9 cellular contexts compared by ENCODE assay signal in the genomic region with DNA sequence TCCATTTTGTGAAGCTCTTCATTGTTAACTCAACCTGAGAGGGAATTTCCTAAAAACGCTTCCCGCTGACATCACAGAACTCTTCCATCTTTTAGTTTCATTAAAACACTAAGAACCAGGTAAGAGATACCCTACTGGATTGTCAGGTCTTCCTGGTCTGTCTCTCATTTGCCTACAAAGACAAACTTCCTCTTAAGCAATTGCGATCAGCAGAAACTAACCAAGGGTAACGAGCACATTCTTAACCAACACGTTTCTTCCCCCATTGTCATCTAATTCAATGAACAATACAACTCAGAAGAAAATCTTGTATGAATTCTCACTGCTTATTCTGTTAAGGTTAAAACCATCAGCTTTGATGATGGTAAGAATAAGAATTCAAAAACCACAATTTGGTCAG. TPM values are rescaled to one million over a fixed set of nuclear protein-coding genes. Genes with fewer than 3 reads are reported as not detected.
DNase-seq lines count a peak whose midpoint lies in the region; ATAC-seq and TF ChIP-seq lines count a peak whose summit lies in the region.
"Had no signal": no experiment of that assay in that cellular context is flagged by ENCODE, and none has a peak within 500 bp of the region (broad histone marks: within the 10 kb centered on the region; RNA-seq: fewer than 3 reads in every experiment).

No MANE protein-coding gene starts in this region.

- CTCF ChIA-PET in PC-9 (lab: Charles Lee), result no interaction called here

- TF ChIP-seq CTCF in CD14-positive monocyte (IDR thresholded peaks at IDR 0.05) (no peak), Peyer's patch (IDR thresholded peaks at IDR 0.05) (no peak), PC-9 (conservative IDR thresholded peaks at IDR 0.05) (no peak)

- POLR2A ChIA-PET in PC-9 (lab: Charles Lee; ENCODE audit: unreplicated experiment), result interaction anchor here (0.6 kb wide), 1 partner anchor 408 kb away, joined by 5 read pairs; no protein-coding TSS in a partner anchor

- no peak overlapping the region for H3K4me2 ChIP-seq in PC-9

- no peak for TF ChIP-seq POLR2A in Peyer's patch (IDR thresholded peaks at IDR 0.05)

- H2AFZ ChIP-seq in PC-9, result no peak overlapping the region

- H3K27ac ChIP-seq in Peyer's patch (peak overlapping the region in 1 of 4 donors; percentile 36), PC-9 (no peak overlapping the region)

- ATAC-seq in GM21381 (IDR thresholded peaks at IDR 0.05; ENCODE audit: unreplicated experiment), result peak; percentile 47
- ATAC-seq in HG03442 (IDR thresholded peaks at IDR 0.05; ENCODE audit: unreplicated experiment), result peak; percentile 49

- H3K4me3 ChIP-seq in Peyer's patch (no peak overlapping the region), PC-9 (no peak overlapping the region)

- DNase-seq in CD14-positive monocyte (ENCODE audit: low spot score) (no peak), NCI-H2171 treated with DMSO at 0.1 percent for 48 hours (lab: John Stamatoyannopoulos, UW) (no peak), Peyer's patch (no peak), NCI-H128 (lab: John Stamatoyannopoulos, UW; ENCODE audit: unreplicated experiment) (no peak), PC-9 (no peak)
- DNase-seq: NCI-H446 treated with DMSO at 0.1 percent for 48 hours had no signal

- no peaks in the 10 kb centered on the region for H3K9me3 ChIP-seq in Peyer's patch
- H3K9me3 ChIP-seq in PC-9 (ENCODE audit: insufficient read depth, low read depth), result no peaks in the 10 kb centered on the region

- H3K27ac Mint-ChIP-seq in CD14-positive monocyte, result peak overlapping the region in 6 of 7 donors; percentile 11 to 80 (median 54)
- peak overlapping the region; percentile 7 for H3K27ac Mint-ChIP-seq in activated naive CD8-positive, alpha-beta T cell

- no peaks in the 10 kb centered on the region for H3K27me3 ChIP-seq in Peyer's patch
- no peaks in the 10 kb centered on the region for H3K27me3 ChIP-seq in PC-9 (ENCODE audit: insufficient read depth, low read depth)

- no peaks in the 10 kb centered on the region for H3K9me3 Mint-ChIP-seq in CD14-positive monocyte
- no peaks in the 10 kb centered on the region for H3K9me3 Mint-ChIP-seq in activated naive CD8-positive, alpha-beta T cell (ENCODE audit: low read depth)

- H3K4me1 ChIP-seq in Peyer's patch, result peaks cover 0 to 29% (median 16%) of the 10 kb centered on the region in 4 donors
- peaks cover 29% of the 10 kb centered on the region for H3K4me1 ChIP-seq in PC-9 (replicated peaks; ENCODE audit: insufficient read depth)

- no peaks in the 10 kb centered on the region for H3K9me2 ChIP-seq in PC-9 (ENCODE audit: insufficient read depth)

- H3F3A ChIP-seq in PC-9 (ENCODE audit: insufficient read depth, low read depth), result no peaks in the 10 kb centered on the region; the same call in 1 of the 2 replicates

- H3K36me3 Mint-ChIP-seq in CD14-positive monocyte, result peaks cover 15% of the 10 kb centered on the region in 2 donors
- H3K36me3 Mint-ChIP-seq in activated naive CD8-positive, alpha-beta T cell, result peaks cover 8% of the 10 kb centered on the region

- peak overlapping the region in 1 of 2 donors; percentile 18 for H3K4me3 Mint-ChIP-seq in CD14-positive monocyte
- H3K4me3 Mint-ChIP-seq in activated naive CD8-positive, alpha-beta T cell, result no peak overlapping the region

- no peaks in the 10 kb centered on the region for H3K27me3 Mint-ChIP-seq in CD14-positive monocyte (ENCODE audit: low read depth in 3 of 3)
- H3K27me3 Mint-ChIP-seq in activated naive CD8-positive, alpha-beta T cell, result no peaks in the 10 kb centered on the region

- H3K36me3 ChIP-seq in Peyer's patch, result peaks cover 0 to 5% (median 0%) of the 10 kb centered on the region in 3 donors
- peaks cover 9% of the 10 kb centered on the region; the same call in 1 of the 2 replicates for H3K36me3 ChIP-seq in PC-9 (ENCODE audit: low read depth)

- peaks cover 97% of the 10 kb centered on the region for H3K79me2 ChIP-seq in PC-9 (ENCODE audit: low read depth)

- H4K20me1 ChIP-seq in PC-9 (ENCODE audit: insufficient read depth), result peaks cover 48% of the 10 kb centered on the region

- BruUV-seq in PC-9 (replicated peaks; lab: Mats Ljungman, UMichigan), result no TSS peak

- H3K4me1 Mint-ChIP-seq in CD14-positive monocyte, result peaks cover 44% of the 10 kb centered on the region
- H3K4me1 Mint-ChIP-seq in activated naive CD8-positive, alpha-beta T cell (ENCODE audit: low read depth), result peaks cover 85% of the 10 kb centered on the region

- intact Hi-C loops in CD14-positive monocyte (cut with micrococcal nuclease) (loop anchor here in 1 of 2 donors (10.0 kb wide), 1 partner anchor 105 kb away; no protein-coding TSS in a partner anchor), PC-9 (cut with micrococcal nuclease; ENCODE audit: unreplicated experiment) (no loop called here)

RNA-seq across cellular contexts. Expression of a gene that starts 6.6 kb away (rescaled TPM):
- 10 to 100 TPM; 18.2 to 24.5 TPM for polyA plus RNA-seq in CD14-positive monocyte
- total RNA-seq in Peyer's patch, result 10 to 100 TPM; 40.7 to 76.7 (median 49.1) TPM
- total RNA-seq in PC-9 (2021), result 54.8 and 58.7 TPM in 2 replicates
